20 cellular contexts compared by ENCODE assay signal in the genomic region with DNA sequence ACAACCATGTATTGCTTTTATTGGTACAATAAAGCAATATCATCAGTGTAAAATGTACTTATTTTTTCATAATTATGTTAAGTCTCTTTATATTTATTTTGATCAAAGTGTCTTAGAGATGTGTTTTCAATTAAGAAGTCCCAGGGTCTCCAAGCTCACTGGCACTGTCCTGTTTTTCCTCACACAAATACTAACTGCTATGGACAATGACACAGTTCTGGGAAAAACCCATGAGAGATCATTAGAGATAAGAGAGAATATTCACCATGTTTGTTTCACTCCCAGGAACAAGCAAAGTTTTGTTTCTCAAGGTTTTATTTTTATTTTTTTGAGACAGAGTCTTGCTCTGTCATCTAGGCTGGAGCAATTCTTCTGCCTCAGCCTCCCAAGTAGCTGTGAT. TPM values are rescaled to one million over a fixed set of nuclear protein-coding genes. Genes with fewer than 3 reads are reported as not detected.
DNase-seq lines count a peak whose midpoint lies in the region; ATAC-seq, FAIRE-seq and TF ChIP-seq lines count a peak whose summit lies in the region.
"Had no signal": no experiment of that assay in that cellular context is flagged by ENCODE, and none has a peak within 500 bp of the region (broad histone marks: within the 10 kb centered on the region; RNA-seq: fewer than 3 reads in every experiment).

No MANE protein-coding gene starts in this region.

- H3K9me3 ChIP-seq in HepG2 (ENCODE audit: low read length) (no peaks in the 10 kb centered on the region), right lobe of liver (no peaks in the 10 kb centered on the region)
- H3K9me3 ChIP-seq: A549, Caco-2 had no signal

- TF ChIP-seq POLR2A in HepG2 (IDR thresholded peaks at IDR 0.05; ENCODE audit: insufficient read depth in 1 of 2, low read depth in 2 of 2, low read length in 2 of 2) (no peak), right lobe of liver (IDR thresholded peaks at IDR 0.05) (no peak)

- TF ChIP-seq EP300 in HepG2 (IDR thresholded peaks at IDR 0.05; ENCODE audit: low read depth in 2 of 2, low read length in 2 of 2) = no peak
- no peak for TF ChIP-seq EP300 in HepG2 (CRISPR knock-in tag; IDR thresholded peaks at IDR 0.05; ENCODE audit: borderline replicate concordance)

- no peak for TF ChIP-seq RAD21 in HepG2 (CRISPR knock-in tag; IDR thresholded peaks at IDR 0.05)

- H3K4me1 ChIP-seq in HepG2 (ENCODE audit: insufficient read depth, low read length) = peaks cover 20% of the 10 kb centered on the region
- H3K4me1 ChIP-seq in right lobe of liver = peaks cover 0 to 9% (median 0%) of the 10 kb centered on the region in 4 donors
- H3K4me1 ChIP-seq: A549, Caco-2 had no signal

- H3K4me3 ChIP-seq in HepG2 (replicated peaks in 1 of 3; ENCODE audit: insufficient read depth in 1 of 3, low read depth in 2 of 3, low read length in 3 of 3) (no peak overlapping the region), right lobe of liver (no peak overlapping the region)
- H3K4me3 ChIP-seq: A549; BLaER1 treated with 17β-estradiol and CSF1 and Interleukin-3, amounts not matched to agents 10 nM and 100 nM had no signal

- H3K36me3 ChIP-seq in HepG2 (replicated peaks in 1 of 2; ENCODE audit: control insufficient read depth in 1 of 2, insufficient read depth in 2 of 2, low read length in 2 of 2) = no peaks in the 10 kb centered on the region
- no peaks in the 10 kb centered on the region for H3K36me3 ChIP-seq in right lobe of liver
- H3K36me3 ChIP-seq: BLaER1 treated with 17β-estradiol and CSF1 and Interleukin-3, amounts not matched to agents 10 nM and 100 nM had no signal

- H3K9ac ChIP-seq in HepG2 (ENCODE audit: insufficient read depth, low read depth, low read length) = no peak overlapping the region
- H3K9ac ChIP-seq: BLaER1 treated with 17β-estradiol and CSF1 and Interleukin-3, amounts not matched to agents 10 nM and 100 nM had no signal

- H2AFZ ChIP-seq in HepG2 (ENCODE audit: low read length) = no peak overlapping the region

- H3K79me2 ChIP-seq in HepG2 (ENCODE audit: insufficient read depth, low read length) = no peaks in the 10 kb centered on the region

- DNase-seq in HepG2 (ENCODE audit: low spot score) (no peak), right lobe of liver (no peak), cardiac septum (ENCODE audit: low spot score) (no peak)
- DNase-seq: AML-193; Caco-2; Calu3; CD4-positive, alpha-beta T cell; CD8-positive, alpha-beta T cell; DMS79 treated with DMSO at 0.1 percent for 48 hours; GF-D8 had no signal

- no TSS peak for BruUV-seq in HepG2 (replicated peaks; lab: Mats Ljungman, UMichigan)

- POLR2A ChIA-PET in HepG2 (lab: Yijun Ruan, JAX) = no interaction called here

- intact Hi-C loops in HepG2 (cut with micrococcal nuclease; ENCODE audit: unreplicated experiment) (no loop called here), right lobe of liver (cut with DNase I) (no loop called here), cardiac septum (cut with DNase I) (no loop called here)

- CTCF ChIA-PET in HepG2 (lab: Yijun Ruan, JAX; ENCODE audit: low intra/inter-chr PET ratio, low total read pairs) = no interaction called here

- TF ChIP-seq CTCF in HepG2 (CRISPR knock-in tag; IDR thresholded peaks at IDR 0.05) = no peak
- TF ChIP-seq CTCF in right lobe of liver (IDR thresholded peaks at IDR 0.05) = no peak

- no peak overlapping the region for H3K27ac ChIP-seq in HepG2 (ENCODE audit: extremely low read length, insufficient read depth, low read length)
- no peak overlapping the region for H3K27ac ChIP-seq in right lobe of liver
- H3K27ac ChIP-seq: 22Rv1; A549; BLaER1 treated with 17β-estradiol and CSF1 and Interleukin-3, amounts not matched to agents 10 nM and 100 nM; C4-2B had no signal

- no peak for FAIRE-seq in HepG2 (lab: Jason Lieb, UNC)
- FAIRE-seq: A549, D721Med, G401.6, GM12891, GM19239 had no signal

- ATAC-seq in HepG2 (no peak), right lobe of liver (no peak), SK-N-SH treated with all-trans-retinoic acid at 6 μM for 48 hours (peak; percentile 66), HG02870 (IDR thresholded peaks at IDR 0.05; ENCODE audit: unreplicated experiment) (no peak)
- ATAC-seq: A549; CD8-positive, alpha-beta T cell had no signal

- H3K4me2 ChIP-seq in HepG2 (ENCODE audit: low read depth, low read length) = no peak overlapping the region
- H3K4me2 ChIP-seq: A549; BLaER1 treated with 17β-estradiol and CSF1 and Interleukin-3, amounts not matched to agents 10 nM and 100 nM had no signal

- no peaks in the 10 kb centered on the region for H3K27me3 ChIP-seq in HepG2 (ENCODE audit: control insufficient read depth in 1 of 2, insufficient read depth in 2 of 2, low read length in 2 of 2)
- H3K27me3 ChIP-seq in right lobe of liver = no peaks in the 10 kb centered on the region
- H3K27me3 ChIP-seq: BLaER1 treated with 17β-estradiol and CSF1 and Interleukin-3, amounts not matched to agents 10 nM and 100 nM had no signal

- in situ Hi-C loops in HepG2 (cut with HindIII; ENCODE audit: extremely low pct_ligation_motif_present, low pct_unique_long_range_greater_than_20kb) = no loop called here

- H4K20me1 ChIP-seq in HepG2 (ENCODE audit: insufficient read depth, low read length) = no peaks in the 10 kb centered on the region
- H4K20me1 ChIP-seq: BLaER1 treated with 17β-estradiol and CSF1 and Interleukin-3, amounts not matched to agents 10 nM and 100 nM had no signal

TF ChIP-seq in HepG2, 621 proteins besides CTCF, POLR2A, EP300 and RAD21:
- TF ChIP-seq ZNF576 (CRISPR knock-in tag; IDR thresholded peaks at IDR 0.05) = no peak
- 0 out of 2 replicates have a peak, but pooled peaks have one; percentile 13 for TF ChIP-seq ZNF460 (CRISPR knock-in tag; IDR thresholded peaks at IDR 0.05; ENCODE audit: borderline replicate concordance)
- TF ChIP-seq ZFP41 (CRISPR knock-in tag; IDR thresholded peaks at IDR 0.05; ENCODE audit: borderline replicate concordance) = no peak
- no peak for TF ChIP-seq BHLHE40 (IDR thresholded peaks at IDR 0.05; ENCODE audit: low read length)
- no peak for TF ChIP-seq ZNF547 (CRISPR knock-in tag; IDR thresholded peaks at IDR 0.05)
- TF ChIP-seq JUND (CRISPR knock-in tag; IDR thresholded peaks at IDR 0.05) = no peak
- TF ChIP-seq HOXA3 (CRISPR knock-in tag; IDR thresholded peaks at IDR 0.05) = no peak

TF ChIP-seq in SK-N-SH treated with all-trans-retinoic acid at 6 μM for 48 hours, 23 proteins besides CTCF, POLR2A, EP300 and RAD21:
- no peak for TF ChIP-seq GLIS3 (CRISPR knock-in tag; IDR thresholded peaks at IDR 0.05)
- no peak for TF ChIP-seq ZNF565 (CRISPR knock-in tag; conservative IDR thresholded peaks at IDR 0.05; ENCODE audit: low read depth)
- TF ChIP-seq TCF4 (CRISPR knock-in tag; IDR thresholded peaks at IDR 0.05; ENCODE audit: borderline replicate concordance) = peak; percentile 75; the same call in 1 of the 2 replicates

RNA-seq across cellular contexts. Expression of gene E2F6, which starts 38.7 kb away (rescaled TPM):
- total RNA-seq in HepG2 (2016; rRNA removed; fragmentation: Illumina TruSeq; extraction: Trizol) = 36.0 and 40.1 TPM in 2 replicates
- total RNA-seq in HepG2 (2016; cell fraction: cytosol; rRNA removed; fragmentation: Illumina TruSeq; extraction: Trizol; ENCODE audit: low read depth) = 13.0 and 13.9 TPM in 2 replicates
- total RNA-seq in HepG2 (2016; cell fraction: insoluble cytoplasmic fraction; rRNA removed; fragmentation: Illumina TruSeq; extraction: Trizol) = 36.8 and 38.9 TPM in 2 replicates
- total RNA-seq in HepG2 (2016; cell fraction: membrane; rRNA removed; fragmentation: Illumina TruSeq; extraction: Trizol) = 37.8 and 40.8 TPM in 2 replicates
- total RNA-seq in HepG2 (2016; cell fraction: nucleus; rRNA removed; fragmentation: Illumina TruSeq; extraction: Trizol) = 35.5 and 39.9 TPM in 2 replicates
- polyA plus RNA-seq in HepG2 (2011; rRNA removed) = 22.6 and 27.3 TPM in 2 replicates
- polyA plus RNA-seq in HepG2 (2011; cell fraction: cytosol; rRNA removed) = 9.9 and 16.5 TPM in 2 replicates
- 15.6 and 16.3 TPM in 2 replicates for polyA plus RNA-seq in HepG2 (2011; cell fraction: nucleus; rRNA removed)
- 28.6 and 31.7 TPM in 2 replicates for polyA plus RNA-seq in HepG2 (2012)
- 10.7 and 15.9 TPM in 2 replicates for polyA plus RNA-seq in HepG2 (2016; cell fraction: cytosol; fragmentation: Illumina TruSeq; extraction: Trizol; ENCODE audit: low read depth)
- 49.4 and 50.1 TPM in 2 replicates for polyA plus RNA-seq in HepG2 (2016; cell fraction: insoluble cytoplasmic fraction; fragmentation: Illumina TruSeq; extraction: Trizol; ENCODE audit: low read depth)
- polyA plus RNA-seq in HepG2 (2016; cell fraction: membrane; fragmentation: Illumina TruSeq; extraction: Trizol; ENCODE audit: low read depth) = 27.3 and 31.7 TPM in 2 replicates
- 72.4 and 76.7 TPM in 2 replicates for polyA plus RNA-seq in HepG2 (2016; cell fraction: nucleus; fragmentation: Illumina TruSeq; extraction: Trizol; ENCODE audit: insufficient read depth, low read depth)
- 8.6 and 12.9 TPM in 2 replicates for polyA minus RNA-seq in HepG2 (2011; rRNA and poly(A)+ RNA removed; ENCODE audit: low replicate concordance)
- polyA minus RNA-seq in HepG2 (2011; cell fraction: cytosol; rRNA and poly(A)+ RNA removed) = 10.9 and 11.8 TPM in 2 replicates
- 32.4 and 33.1 TPM in 2 replicates for polyA minus RNA-seq in HepG2 (2011; cell fraction: nucleus; rRNA and poly(A)+ RNA removed)
- total RNA-seq in right lobe of liver = 1 to 10 TPM; 4.4 to 9.9 (median 5.8) TPM
- 18.7 TPM for total RNA-seq in cardiac septum
